Comparison of ENCODE assay signal across 8 cellular contexts in genomic region chr5:33439905-33440481, GRCh38. TPM values are rescaled to one million over a fixed set of nuclear protein-coding genes. Genes with fewer than 3 reads are reported as not detected.
A peak's percentile ranks its signal among the peaks of the same experiment; 100 is the strongest.
DNase-seq lines count a peak whose midpoint lies in the region; FAIRE-seq and TF ChIP-seq lines count a peak whose summit lies in the region.

No MANE protein-coding gene starts in this region.

- H3K4me1 ChIP-seq in keratinocyte (ENCODE audit: control insufficient read depth, extremely low read depth, insufficient read depth, low read length) (peaks cover 9% of the 10 kb centered on the region), urinary bladder (ENCODE audit: insufficient read depth) (peaks cover 1% of the 10 kb centered on the region)

- FAIRE-seq in keratinocyte (lab: Jason Lieb, UNC): no peak
- FAIRE-seq in D721Med (lab: Jason Lieb, UNC): no peak

- no peaks in the 10 kb centered on the region for H3K27me3 ChIP-seq in keratinocyte (ENCODE audit: control insufficient read depth, extremely low read depth, insufficient read depth, low read length)

- H4K20me1 ChIP-seq in keratinocyte (ENCODE audit: control insufficient read depth, extremely low read depth, insufficient read depth, low read length): peaks cover 4% of the 10 kb centered on the region

- 5% methylated on average over 18 of the region's 18 CpGs for WGBS in urinary bladder

- peak overlapping the region; percentile 72 for H3K4me2 ChIP-seq in keratinocyte (ENCODE audit: control insufficient read depth, extremely low read depth, insufficient read depth, low read depth, low read length)

- H3K4me3 ChIP-seq in keratinocyte (ENCODE audit: control insufficient read depth in 2 of 3, extremely low read depth in 1 of 3, insufficient read depth in 2 of 3, low read depth in 1 of 3, low read length in 3 of 3) (peak overlapping the region; percentile 77 to 94 (median 88)), urinary bladder (ENCODE audit: low read depth, low read length) (peak overlapping the region; percentile 64)

- H3K79me2 ChIP-seq in keratinocyte (ENCODE audit: control insufficient read depth, insufficient read depth, low read length): peaks cover 54% of the 10 kb centered on the region

- no peaks in the 10 kb centered on the region for H3K36me3 ChIP-seq in keratinocyte (ENCODE audit: control insufficient read depth in 2 of 2, extremely low read depth in 1 of 2, insufficient read depth in 2 of 2, low read length in 2 of 2)
- H3K36me3 ChIP-seq in urinary bladder (ENCODE audit: insufficient read depth): no peaks in the 10 kb centered on the region

- dilution Hi-C loops in keratinocyte (cut with MboI; ENCODE audit: extremely low pct_ligation_motif_present, low sequenced_read_pairs): no loop called here

- DNase-seq in SIG-M5 treated with dmso at 0.1 percent for 504 hours (lab: John Stamatoyannopoulos, UW; ENCODE audit: unreplicated experiment) (peak; percentile 64), SIG-M5 (lab: John Stamatoyannopoulos, UW) (no peak), SW480 (ENCODE audit: low spot score) (peak; percentile 27), keratinocyte (ENCODE audit: low read depth, low spot score) (no peak), middle frontal gyrus (ENCODE audit: extremely low spot score, low spot score) (no peak), NCI-H128 (lab: John Stamatoyannopoulos, UW; ENCODE audit: unreplicated experiment) (no peak), D721Med (ENCODE audit: insufficient read length, low spot score) (no peak)

- H3K9me3 ChIP-seq in keratinocyte (ENCODE audit: control insufficient read depth, low read depth, low read length): no peaks in the 10 kb centered on the region

- no peaks in the 10 kb centered on the region for H3K9me1 ChIP-seq in keratinocyte (ENCODE audit: control insufficient read depth, extremely low read depth, insufficient read depth, low read length)

- H2AFZ ChIP-seq in keratinocyte (ENCODE audit: control insufficient read depth, low read length): peak overlapping the region; percentile 97

- peak overlapping the region; percentile 92 for H3K9ac ChIP-seq in keratinocyte (ENCODE audit: control insufficient read depth, extremely low read depth, insufficient read depth, low read length)

- TF ChIP-seq CTCF in keratinocyte (optimal IDR thresholded peaks at IDR 0.05 in 1 of 3, IDR thresholded peaks at IDR 0.05 in 1 of 3, conservative IDR thresholded peaks at IDR 0.05 in 1 of 3; ENCODE audit: extremely low read depth in 1 of 3, insufficient read depth in 2 of 3, low read length in 3 of 3) (no peak), D721Med (IDR thresholded peaks at IDR 0.05; ENCODE audit: insufficient read depth, missing control alignments) (no peak)

- peak overlapping the region; percentile 86 for H3K27ac ChIP-seq in keratinocyte (ENCODE audit: control insufficient read depth, insufficient read depth, low read length)
- H3K27ac ChIP-seq in urinary bladder (ENCODE audit: low read depth): peak overlapping the region; percentile 91

RNA-seq across cellular contexts. Expression of gene TARS1, which starts 0.8 kb away (rescaled TPM):
- polyA plus RNA-seq in keratinocyte (105 to 213 TPM (median 163 TPM) in 3 replicates), urinary bladder (65.4 TPM)
- 329 TPM for polyA plus RNA-seq in keratinocyte (2011; ENCODE audit: low read depth)
- 113 and 198 TPM in 2 replicates for polyA plus RNA-seq in keratinocyte (2011; cell fraction: cytosol; rRNA removed)
- polyA plus RNA-seq in keratinocyte (2011; cell fraction: nucleus; rRNA removed): 115 and 168 TPM in 2 replicates
- polyA plus RNA-seq in keratinocyte (2012; ENCODE audit: low replicate concordance): 159 and 197 TPM in 2 replicates
- polyA minus RNA-seq in keratinocyte: 58.2 to 116 TPM (median 72.0 TPM) in 3 replicates
- 84.6 TPM for polyA minus RNA-seq in keratinocyte (2011; cell fraction: cytosol; rRNA and poly(A)+ RNA removed)
- polyA minus RNA-seq in keratinocyte (2011; cell fraction: nucleus; rRNA and poly(A)+ RNA removed): 52.7 and 78.4 TPM in 2 replicates
- 115 TPM for total RNA-seq in urinary bladder

Comparison
In these comparisons a context has a peak if more than half of its experiments do, and no peak if none do; other contexts are left out.
1. DNase-seq: peak in SIG-M5 treated with dmso at 0.1 percent for 504 hours (single experiment) and SW480 (single experiment); none in SIG-M5 (single experiment), keratinocyte (single experiment), middle frontal gyrus (single experiment), NCI-H128 (single experiment) and D721Med (single experiment).